8 cellular contexts compared by ENCODE assay signal in the genomic region with DNA sequence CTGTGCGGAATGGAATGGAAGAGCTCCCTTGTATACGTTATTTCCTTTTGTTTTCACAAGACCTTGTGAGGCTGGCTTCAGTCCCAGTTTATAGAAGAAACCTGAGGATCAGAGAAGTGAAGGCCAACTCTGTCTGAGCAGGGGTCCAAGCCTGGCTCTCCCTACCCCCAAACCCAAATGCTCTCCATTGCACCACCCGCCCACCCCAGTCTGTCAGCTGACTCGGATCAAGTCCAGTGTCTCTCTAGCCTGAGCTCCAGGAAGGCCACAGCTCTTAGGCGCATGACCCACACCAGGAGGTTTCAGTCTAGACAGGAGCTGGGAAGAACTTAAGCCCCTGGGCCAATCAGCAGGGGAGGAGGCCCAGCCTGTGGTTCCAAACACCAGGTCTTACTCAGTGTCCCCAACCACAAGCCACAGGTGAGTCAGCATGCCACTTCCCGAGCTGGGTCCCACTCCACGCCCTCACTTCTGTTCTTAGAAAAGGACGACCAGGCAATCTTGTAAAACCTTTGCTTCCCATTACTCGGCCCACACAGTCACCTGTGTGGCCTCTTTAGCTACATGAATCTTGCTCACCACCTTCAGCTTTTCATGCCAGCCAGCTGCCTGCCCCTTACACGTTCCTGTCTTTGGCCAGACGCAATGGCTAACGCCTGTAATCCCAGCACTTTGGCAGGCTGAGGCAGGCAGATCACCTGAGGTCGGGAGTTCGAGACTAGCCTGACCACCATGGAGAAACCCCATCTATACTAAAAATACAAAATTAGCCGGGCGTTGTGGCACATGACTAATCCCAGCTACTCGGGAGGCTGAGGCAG. TPM values are rescaled to one million over a fixed set of nuclear protein-coding genes. Genes with fewer than 3 reads are reported as not detected.
DNase-seq lines count a peak whose midpoint lies in the region; ATAC-seq and TF ChIP-seq lines count a peak whose summit lies in the region.

No MANE protein-coding gene starts in this region.

- H3K27me3 ChIP-seq in adipocyte (replicated peaks; ENCODE audit: control insufficient read depth, insufficient read depth, low read length) (no peaks in the 10 kb centered on the region), left lung (no peaks in the 10 kb centered on the region)

- H3K4me3 ChIP-seq in adipocyte (ENCODE audit: low read length) (no peak overlapping the region), left lung (no peak overlapping the region)

- H3K9me3 ChIP-seq in adipocyte (ENCODE audit: control insufficient read depth, low read length) (no peaks in the 10 kb centered on the region), left lung (no peaks in the 10 kb centered on the region)

- intact Hi-C loops in left lung (cut with DNase I): no loop called here

- peaks cover 31% of the 10 kb centered on the region for H3K4me1 ChIP-seq in adipocyte (ENCODE audit: control insufficient read depth, insufficient read depth, low read length)
- H3K4me1 ChIP-seq in left lung: peaks cover 28 to 100% of the 10 kb centered on the region in 2 donors

- TF ChIP-seq CTCF in left lung (IDR thresholded peaks at IDR 0.05): no peak

- peak; percentile 87 for DNase-seq in SW480 (ENCODE audit: low spot score)
- peak; percentile 37 for DNase-seq in adipocyte (ENCODE audit: low read depth)
- DNase-seq in left lung: peak; percentile 90
- peak; percentile 80 to 85 for DNase-seq in stimulated activated CD8-positive, alpha-beta memory T cell treated with anti-CD3 and anti-CD28 coated beads, Interleukin-7, amount 100 ng/mL, for 1 hour (ENCODE audit: low read depth in 2 of 2)
- no peak for DNase-seq in NCI-H2029 (lab: John Stamatoyannopoulos, UW)
- DNase-seq in NCI-H1417 treated with DMSO at 0.1 percent for 48 hours (lab: John Stamatoyannopoulos, UW): no peak

- H3K27ac ChIP-seq in left lung: peak overlapping the region; percentile 76 to 99

- no peak overlapping the region for H3K9ac ChIP-seq in adipocyte (ENCODE audit: low read length)

- ATAC-seq in GM18520 (IDR thresholded peaks at IDR 0.05; ENCODE audit: unreplicated experiment): peak; percentile 60
- peak; percentile 44 for ATAC-seq in HG03108 (IDR thresholded peaks at IDR 0.05; ENCODE audit: unreplicated experiment)
- peak; percentile 65 for ATAC-seq in left lung

- H3K36me3 ChIP-seq in adipocyte (ENCODE audit: control insufficient read depth, insufficient read depth, low read length, severe bottlenecking): peaks cover 35% of the 10 kb centered on the region
- peaks cover 0 to 24% of the 10 kb centered on the region in 2 donors for H3K36me3 ChIP-seq in left lung

RNA-seq across cellular contexts. Expression of a gene that starts 27.8 kb away (rescaled TPM):
- 10 to 100 TPM; 38.4 to 41.2 TPM for total RNA-seq in left lung

RNA-seq across cellular contexts. Expression of a gene that starts 30.2 kb away (rescaled TPM):
- 10 to 100 TPM; 42.3 to 66.3 TPM for total RNA-seq in left lung

RNA-seq across cellular contexts. Expression of a gene that starts 44.1 kb away (rescaled TPM):
- 10 to 100 TPM in 1 of 2 donors, 1 to 10 TPM in 1; 5.7 to 10.0 TPM for total RNA-seq in left lung

RNA-seq across cellular contexts. Expression of a gene that starts 57.1 kb away (rescaled TPM):
- total RNA-seq in left lung: 1 to 10 TPM in 1 of 2 donors, under 1 TPM in 1; 0.52 to 5.4 TPM

Comparison
In these comparisons a context has a peak if more than half of its experiments do, and no peak if none do; other contexts are left out.
1. DNase-seq: peak in SW480 (single experiment), adipocyte (single experiment), left lung (2 of 2) and stimulated activated CD8-positive, alpha-beta memory T cell treated with anti-CD3 and anti-CD28 coated beads, Interleukin-7, amount 100 ng/mL, for 1 hour (2 of 2); none in NCI-H2029 (single experiment) and NCI-H1417 treated with DMSO at 0.1 percent for 48 hours (single experiment).
2. Peak in every context shown above with its lines, with median percentiles within 50 percentile points of each other: ATAC-seq.